Comparison of ENCODE assay signal across 8 cellular contexts in genomic region chr6:20402181-20403079, GRCh38. TPM values are rescaled to one million over a fixed set of nuclear protein-coding genes. Genes with fewer than 3 reads are reported as not detected.
A peak's percentile ranks its signal among the peaks of the same experiment; 100 is the strongest.
DNase-seq lines count a peak whose midpoint lies in the region.

No MANE protein-coding gene starts in this region.

- peak overlapping the region; percentile 83 for H3K27ac ChIP-seq in duodenal mucosa (ENCODE audit: low read depth, low read length)

- intact Hi-C loops in activated CD4-positive, alpha-beta T cell treated with anti-CD3 and anti-CD28 coated beads, Interleukin-2, amount 10 ng/mL, durations not matched to agents 24 days and 14 days (cut with micrococcal nuclease) = loop anchor here (5.0 kb wide), 2 partner anchors 40 to 1185 kb away; no protein-coding TSS in a partner anchor

- peaks cover 6% of the 10 kb centered on the region in 2 donors for H3K4me1 ChIP-seq in duodenal mucosa (ENCODE audit: control insufficient read depth in 1 of 2, insufficient read depth in 2 of 2, low read length in 2 of 2)

- peak overlapping the region; percentile 99 for H3K27ac Mint-ChIP-seq in activated CD4-positive, alpha-beta T cell treated with anti-CD3 and anti-CD28 coated beads, Interleukin-2, amount 10 ng/mL, durations not matched to agents 24 days and 14 days

- H3K4me1 Mint-ChIP-seq in activated CD4-positive, alpha-beta T cell treated with anti-CD3 and anti-CD28 coated beads, Interleukin-2, amount 10 ng/mL, durations not matched to agents 24 days and 14 days = peaks cover 34% of the 10 kb centered on the region

- peak overlapping the region; percentile 47 to 70 for H3K9ac ChIP-seq in duodenal mucosa (ENCODE audit: low read depth in 1 of 2, low read length in 2 of 2)

- no peaks in the 10 kb centered on the region for H3K9me3 Mint-ChIP-seq in activated CD4-positive, alpha-beta T cell treated with anti-CD3 and anti-CD28 coated beads, Interleukin-2, amount 10 ng/mL, durations not matched to agents 24 days and 14 days

- no peaks in the 10 kb centered on the region for H3K9me3 ChIP-seq in duodenal mucosa (ENCODE audit: control insufficient read depth in 1 of 2, low read length in 2 of 2)

- no peaks in the 10 kb centered on the region for H3K36me3 ChIP-seq in duodenal mucosa (ENCODE audit: control insufficient read depth in 1 of 2, insufficient read depth in 2 of 2, low read length in 2 of 2)

- peak overlapping the region; percentile 94 for H3K4me3 Mint-ChIP-seq in activated CD4-positive, alpha-beta T cell treated with anti-CD3 and anti-CD28 coated beads, Interleukin-2, amount 10 ng/mL, durations not matched to agents 24 days and 14 days

- DNase-seq in NCI-H526 (lab: John Stamatoyannopoulos, UW) (peak; percentile 16 to 73), NCI-H526 treated with DMSO at 0.1 percent for 48 hours (lab: John Stamatoyannopoulos, UW) (no peak), NCI-H2171 treated with DMSO at 0.1 percent for 48 hours (lab: John Stamatoyannopoulos, UW) (peak; percentile 68), lung microvascular endothelial cell (ENCODE audit: low read depth in 2 of 2) (peak; percentile 53 to 59), T1000 (lab: John Stamatoyannopoulos, UW) (no peak)
- DNase-seq in activated CD4-positive, alpha-beta T cell treated with anti-CD3 and anti-CD28 coated beads, Interleukin-2, amount 10 ng/mL, durations not matched to agents 24 days and 14 days = peak; percentile 81
- peak; percentile 17 for DNase-seq in stimulated activated CD8-positive, alpha-beta memory T cell treated with anti-CD3 and anti-CD28 coated beads, Interleukin-12 subunit alpha, Interleukin-12 subunit beta, amount 100 ng/mL, for 4 hours (ENCODE audit: low read depth)

- H3K27me3 Mint-ChIP-seq in activated CD4-positive, alpha-beta T cell treated with anti-CD3 and anti-CD28 coated beads, Interleukin-2, amount 10 ng/mL, durations not matched to agents 24 days and 14 days = no peaks in the 10 kb centered on the region

- peak overlapping the region; percentile 79 to 85 for H3K4me3 ChIP-seq in duodenal mucosa (ENCODE audit: low read depth in 1 of 2, low read length in 2 of 2)

- peaks cover 20% of the 10 kb centered on the region for H3K36me3 Mint-ChIP-seq in activated CD4-positive, alpha-beta T cell treated with anti-CD3 and anti-CD28 coated beads, Interleukin-2, amount 10 ng/mL, durations not matched to agents 24 days and 14 days (ENCODE audit: low read depth)

- H3K27me3 ChIP-seq in duodenal mucosa (ENCODE audit: control insufficient read depth in 1 of 2, insufficient read depth in 2 of 2, low read length in 2 of 2) = no peaks in the 10 kb centered on the region

RNA-seq across cellular contexts. Expression of gene E2F3, which starts 0.8 kb away (rescaled TPM):
- 27.1 and 28.0 TPM in 2 replicates for total RNA-seq in activated CD4-positive, alpha-beta T cell treated with anti-CD3 and anti-CD28 coated beads, Interleukin-2, amount 10 ng/mL, durations not matched to agents 24 days and 14 days
- 3.5 and 4.0 TPM in 2 replicates for total RNA-seq in lung microvascular endothelial cell

Comparison
In these comparisons a context has a peak if more than half of its experiments do, and no peak if none do; other contexts are left out.
1. DNase-seq: peak in NCI-H526 (2 of 2), NCI-H2171 treated with DMSO at 0.1 percent for 48 hours (single experiment), activated CD4-positive, alpha-beta T cell treated with anti-CD3 and anti-CD28 coated beads, Interleukin-2, amount 10 ng/mL, durations not matched to agents 24 days and 14 days (single experiment), lung microvascular endothelial cell (2 of 2) and stimulated activated CD8-positive, alpha-beta memory T cell treated with anti-CD3 and anti-CD28 coated beads, Interleukin-12 subunit alpha, Interleukin-12 subunit beta, amount 100 ng/mL, for 4 hours (single experiment); none in NCI-H526 treated with DMSO at 0.1 percent for 48 hours (single experiment) and T1000 (single experiment).